19 cellular contexts compared by ENCODE assay signal in the genomic region with DNA sequence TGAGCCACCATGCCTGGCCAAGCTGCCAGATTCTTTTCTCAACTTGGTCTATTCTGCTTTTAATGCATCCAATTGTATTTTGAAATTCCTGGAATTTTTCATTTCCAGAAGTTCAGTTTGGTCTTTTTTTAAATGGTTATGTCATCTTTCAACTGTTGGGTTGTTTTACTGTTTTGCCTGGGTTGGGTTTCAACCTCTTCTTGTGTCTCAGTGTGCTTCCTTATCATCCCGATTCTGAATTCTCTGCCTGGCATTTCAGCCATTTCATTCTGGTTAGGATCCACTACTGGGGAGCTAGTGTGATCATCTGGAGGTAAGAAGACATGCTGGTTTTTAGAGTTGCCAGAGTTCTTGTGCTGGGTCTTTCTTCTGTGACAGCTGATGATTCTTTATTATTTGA.
DNase-seq lines count a peak whose midpoint lies in the region; ATAC-seq and TF ChIP-seq lines count a peak whose summit lies in the region.
"Had no signal": no experiment of that assay in that cellular context is flagged by ENCODE, and none has a peak within 500 bp of the region (broad histone marks: within the 10 kb centered on the region; RNA-seq: fewer than 3 reads in every experiment).

No MANE protein-coding gene starts in this region.

- H3K27me3 Mint-ChIP-seq in osteocyte (ENCODE audit: unreplicated experiment) = no peaks in the 10 kb centered on the region

- TF ChIP-seq CTCF in AG10803 (conservative IDR thresholded peaks at IDR 0.05; ENCODE audit: low read length) (no peak), HEK293 (tag by site-specific recombination; IDR thresholded peaks at IDR 0.05) (no peak), osteocyte (IDR thresholded peaks at IDR 0.05) (no peak)

- H3K27ac Mint-ChIP-seq in osteocyte (ENCODE audit: unreplicated experiment) = peak overlapping the region; percentile 23
- H3K27ac Mint-ChIP-seq: CD8-positive, alpha-beta T cell had no signal

- no peak overlapping the region for H3K4me3 ChIP-seq in AG10803 (ENCODE audit: low read length)
- H3K4me3 ChIP-seq in HEK293 (ENCODE audit: low read depth, low read length) = no peak overlapping the region
- no peak overlapping the region for H3K4me3 ChIP-seq in adipocyte (ENCODE audit: low read length)

- POLR2A ChIA-PET in HEK293 (lab: Yijun Ruan, JAX) = no interaction called here

- DNase-seq in AG10803 (ENCODE audit: low read depth) (peak; percentile 8), adipocyte (ENCODE audit: low read depth) (peak; percentile 8), osteocyte (ENCODE audit: extremely low spot score, unreplicated experiment) (no peak), C1 segment of cervical spinal cord (lab: John Stamatoyannopoulos, UW) (no peak)
- DNase-seq: Caco-2; CD8-positive, alpha-beta T cell; GF-D8; KBM-7; MM.1S; NCI-H1417; NCI-H1694; NCI-H2029 treated with DMSO at 0.1 percent for 48 hours; NCI-H526 treated with DMSO at 0.1 percent for 48 hours; SHP77 treated with DMSO at 0.1 percent for 48 hours had no signal

- H3K27me3 ChIP-seq in adipocyte (replicated peaks; ENCODE audit: control insufficient read depth, insufficient read depth, low read length) = no peaks in the 10 kb centered on the region

- H3K36me3 ChIP-seq in HEK293 (ENCODE audit: control insufficient read depth in 2 of 2, insufficient read depth in 1 of 2, low read length in 2 of 2) (no peaks in the 10 kb centered on the region), adipocyte (ENCODE audit: control insufficient read depth, insufficient read depth, low read length, severe bottlenecking) (no peaks in the 10 kb centered on the region)

- H3K9me3 ChIP-seq in HEK293 (ENCODE audit: control insufficient read depth, insufficient read depth, low read depth, low read length) (no peaks in the 10 kb centered on the region), adipocyte (ENCODE audit: control insufficient read depth, low read length) (peaks cover 10% of the 10 kb centered on the region)

- CTCF ChIA-PET in HEK293 (lab: Yijun Ruan, JAX) = interaction anchor here (0.7 to 1.0 kb wide), 2 partner anchors 51 to 273 kb away, joined by 3 read pairs; no protein-coding TSS in a partner anchor

- H3K4me1 ChIP-seq in HEK293 (ENCODE audit: control insufficient read depth, insufficient read depth, low read length) (peaks cover 3% of the 10 kb centered on the region), adipocyte (ENCODE audit: control insufficient read depth, insufficient read depth, low read length) (peaks cover 9% of the 10 kb centered on the region)
- H3K4me1 ChIP-seq: Caco-2 had no signal

- H3K27ac ChIP-seq in HEK293 (ENCODE audit: extremely low read depth, low read depth, low read length) = no peak overlapping the region
- H3K27ac ChIP-seq: C4-2B had no signal

- peaks cover 30% of the 10 kb centered on the region for H3K4me1 Mint-ChIP-seq in osteocyte (ENCODE audit: unreplicated experiment)

- no peak for ATAC-seq in GM21619 (IDR thresholded peaks at IDR 0.05; ENCODE audit: unreplicated experiment)
- no peak for ATAC-seq in GM18511 (IDR thresholded peaks at IDR 0.05; ENCODE audit: unreplicated experiment)
- ATAC-seq: CD8-positive, alpha-beta T cell; Panc1 had no signal

- H3K36me3 Mint-ChIP-seq in osteocyte (ENCODE audit: unreplicated experiment) = peaks cover 6% of the 10 kb centered on the region
- H3K36me3 Mint-ChIP-seq: CD8-positive, alpha-beta T cell had no signal

- no peak overlapping the region for H3K9ac ChIP-seq in adipocyte (ENCODE audit: low read length)

- H3K9me3 Mint-ChIP-seq in osteocyte (ENCODE audit: unreplicated experiment) = peaks cover 20% of the 10 kb centered on the region

- H3K4me3 Mint-ChIP-seq in osteocyte (ENCODE audit: unreplicated experiment) = no peak overlapping the region
- H3K4me3 Mint-ChIP-seq: CD8-positive, alpha-beta T cell had no signal

TF ChIP-seq in HEK293, 187 proteins besides CTCF, POLR2A, EP300 and RAD21:
- no peak for TF ChIP-seq ZNF121 (tag by site-specific recombination; IDR thresholded peaks at IDR 0.05)
- TF ChIP-seq, protein P1, sequence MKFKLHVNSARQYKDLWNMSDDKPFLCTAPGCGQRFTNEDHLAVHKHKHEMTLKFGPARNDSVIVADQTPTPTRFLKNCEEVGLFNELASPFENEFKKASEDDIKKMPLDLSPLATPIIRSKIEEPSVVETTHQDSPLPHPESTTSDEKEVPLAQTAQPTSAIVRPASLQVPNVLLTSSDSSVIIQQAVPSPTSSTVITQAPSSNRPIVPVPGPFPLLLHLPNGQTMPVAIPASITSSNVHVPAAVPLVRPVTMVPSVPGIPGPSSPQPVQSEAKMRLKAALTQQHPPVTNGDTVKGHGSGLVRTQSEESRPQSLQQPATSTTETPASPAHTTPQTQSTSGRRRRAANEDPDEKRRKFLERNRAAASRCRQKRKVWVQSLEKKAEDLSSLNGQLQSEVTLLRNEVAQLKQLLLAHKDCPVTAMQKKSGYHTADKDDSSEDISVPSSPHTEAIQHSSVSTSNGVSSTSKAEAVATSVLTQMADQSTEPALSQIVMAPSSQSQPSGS (tag by site-specific recombination; IDR thresholded peaks at IDR 0.05; ENCODE audit: low read depth) = peak; percentile 23; the same call in 1 of the 2 replicates

Comparison
In these comparisons a context has a peak if more than half of its experiments do, and no peak if none do; other contexts are left out.
1. DNase-seq: peak in AG10803 (single experiment) and adipocyte (single experiment); none in osteocyte (single experiment) and C1 segment of cervical spinal cord (0 of 14).